ENCODE assay signal across 22 cellular contexts in the genomic region with DNA sequence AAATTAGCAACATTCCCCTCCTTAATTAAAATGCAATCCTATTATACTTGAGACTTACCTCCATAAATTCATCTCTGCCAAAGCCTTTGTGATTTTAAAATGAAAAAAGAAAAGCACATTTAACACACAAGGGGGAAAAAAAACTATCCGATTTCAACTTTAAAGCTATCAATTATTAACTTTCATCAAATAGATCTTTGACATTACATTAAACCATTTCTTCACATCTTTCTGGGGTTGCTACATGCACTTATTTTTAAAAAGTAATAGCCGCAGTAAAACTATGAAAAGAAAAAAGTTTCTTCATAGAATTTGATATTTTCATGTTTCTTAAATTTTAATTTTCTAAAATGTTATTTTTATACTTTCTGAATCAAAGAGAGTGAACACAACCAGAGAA.
"Had no signal": no experiment of that assay in that cellular context is flagged by ENCODE, and none has a peak within 500 bp of the region (broad histone marks: within the 10 kb centered on the region; RNA-seq: fewer than 3 reads in every experiment).

No MANE protein-coding gene starts in this region.

- H3K27me3 ChIP-seq: colonic mucosa, foreskin keratinocyte, gastrocnemius medialis, heart right ventricle had no signal

- FAIRE-seq: endometrium, islet of Langerhans, keratinocyte had no signal

- H3K9me3 ChIP-seq: colonic mucosa, gastrocnemius medialis, heart right ventricle, lower lobe of right lung, mucosa of descending colon had no signal

- DNase-seq: colonic mucosa; cortex of kidney; effector CD8-positive, alpha-beta T cell; effector memory CD8-positive, alpha-beta T cell; endodermal cell; erythroblast; foreskin keratinocyte; gastrocnemius medialis; glutamatergic neuron; head of caudate nucleus; heart right ventricle; hippocampal formation; left cardiac atrium; left ventricle myocardium inferior; lower lobe of right lung; mesenchymal stem cell; mucosa of descending colon had no signal

- H3K4me3 ChIP-seq: colonic mucosa, gastrocnemius medialis, heart right ventricle, left ventricle myocardium inferior, lower lobe of right lung, mucosa of descending colon had no signal

- ATAC-seq: effector memory CD8-positive, alpha-beta T cell; esophagus mucosa; foreskin keratinocyte; gastrocnemius medialis; heart right ventricle; left cardiac atrium; lower lobe of right lung; mucosa of descending colon had no signal

- H3K36me3 ChIP-seq: colonic mucosa, gastrocnemius medialis, heart right ventricle, left ventricle myocardium inferior, lower lobe of right lung had no signal

- H3K4me1 ChIP-seq: colonic mucosa, lower lobe of right lung had no signal

- H3K27ac ChIP-seq: colonic mucosa, epithelial cell of prostate, foreskin keratinocyte, gastrocnemius medialis, heart right ventricle, left ventricle myocardium inferior, lower lobe of right lung had no signal
